ENCODE assay signal across 8 cellular contexts in genomic region chr17:4806770-4807533, GRCh38. TPM values are rescaled to one million over a fixed set of nuclear protein-coding genes. Genes with fewer than 3 reads are reported as not detected.
A peak's percentile ranks its signal among the peaks of the same experiment; 100 is the strongest.
DNase-seq lines count a peak whose midpoint lies in the region; ATAC-seq and TF ChIP-seq lines count a peak whose summit lies in the region.

Gene PLD2, plus strand, starts transcription at chr17:4807152. Its CDS starts 621 bp downstream, at chr17:4807773.

- TF ChIP-seq CTCF in AG10803 (conservative IDR thresholded peaks at IDR 0.05; ENCODE audit: low read length) = no peak

- DNase-seq in AG10803 (ENCODE audit: low read depth) (peak; percentile 70), NCI-H82 treated with DMSO at 0.1 percent for 48 hours (lab: John Stamatoyannopoulos, UW; ENCODE audit: unreplicated experiment) (peak; percentile 72), lung microvascular endothelial cell (ENCODE audit: low read depth in 2 of 2) (peak; percentile 78 to 83)
- peak; percentile 46 to 81 for DNase-seq in activated CD8-positive, alpha-beta memory T cell treated with anti-CD3 and anti-CD28 coated beads for 1 hour (ENCODE audit: extremely low read depth in 1 of 2, low read depth in 1 of 2)
- DNase-seq in effector CD8-positive, alpha-beta T cell (lab: John Stamatoyannopoulos, UW) = peak; percentile 76
- peak; percentile 70 to 91 (median 72) for DNase-seq in stimulated activated CD4-positive, alpha-beta T cell treated with anti-CD3 and anti-CD28 coated beads, TNF-alpha, amount 100 ng/mL, for 24 hours (ENCODE audit: low read depth in 3 of 3)

- peak; percentile 92 for ATAC-seq in HG03175 (IDR thresholded peaks at IDR 0.05; ENCODE audit: unreplicated experiment)

- peak; percentile 77 for TF ChIP-seq POLR2A in GM18951 (IDR thresholded peaks at IDR 0.05; ENCODE audit: extremely low read depth, insufficient read depth, insufficient read length)

- H3K4me3 ChIP-seq in AG10803 (ENCODE audit: low read length) = peak within 1 kb of the TSS; percentile 71

- in situ Hi-C loops in GM18951 (cut with MboI; ENCODE audit: low sequenced_read_pairs, unreplicated experiment) = no loop called here

RNA-seq across cellular contexts. Expression of gene PLD2, which starts in this region (rescaled TPM):
- 23.8 TPM in 2 replicates for total RNA-seq in lung microvascular endothelial cell

Comparison
In these comparisons a context has a peak if more than half of its experiments do, and no peak if none do; other contexts are left out.
1. Peak in every context shown above with its lines: DNase-seq, ATAC-seq and H3K4me3 ChIP-seq.